In genomic region chr12:57731411-57732080, GRCh38 we compare ENCODE assay signal across 20 cellular contexts. TPM values are rescaled to one million over a fixed set of nuclear protein-coding genes. Genes with fewer than 3 reads are reported as not detected.
"Had no signal": no experiment of that assay in that cellular context is flagged by ENCODE, and none has a peak within 500 bp of the region (broad histone marks: within the 10 kb centered on the region; RNA-seq: fewer than 3 reads in every experiment).

No MANE protein-coding gene starts in this region.

- H3K9me3 Mint-ChIP-seq: effector memory CD8-positive, alpha-beta T cell; natural killer cell treated with Interleukin-12 subunit alpha and Interleukin-12 subunit beta and Interleukin-15 and Interleukin-18, amount 100 ng/mL, for 72 hours had no signal

- FAIRE-seq: colon, keratinocyte, small intestine had no signal

- H3K36me3 ChIP-seq: gastroesophageal sphincter, left ventricle myocardium inferior, neural progenitor cell, right atrium auricular region had no signal

- H3K9me3 ChIP-seq: esophagus squamous epithelium, gastroesophageal sphincter, left ventricle myocardium inferior, right atrium auricular region had no signal

- H3K9ac ChIP-seq: neural progenitor cell had no signal

- ATAC-seq: effector memory CD8-positive, alpha-beta T cell; gastroesophageal sphincter; left cardiac atrium; natural killer cell treated with Interleukin-12 subunit alpha and Interleukin-12 subunit beta and Interleukin-15 and Interleukin-18, amount 100 ng/mL, for 72 hours had no signal

- H3K27me3 Mint-ChIP-seq: dendritic cell treated with granulocyte-macrophage colony-stimulating factor and Interleukin-4, amounts not matched to agents 40 ng/mL and 50 ng/mL, for 4 days; effector memory CD8-positive, alpha-beta T cell; natural killer cell treated with Interleukin-12 subunit alpha and Interleukin-12 subunit beta and Interleukin-15 and Interleukin-18, amount 100 ng/mL, for 72 hours had no signal

- H3K4me2 ChIP-seq: neural progenitor cell had no signal

- H3K4me3 ChIP-seq: esophagus squamous epithelium, gastroesophageal sphincter, left ventricle myocardium inferior, lung, neural progenitor cell, right atrium auricular region had no signal

- H2AFZ ChIP-seq: neural progenitor cell had no signal

- DNase-seq: effector memory CD8-positive, alpha-beta T cell; esophagus squamous epithelium; foreskin fibroblast; glutamatergic neuron; left cardiac atrium; left ventricle myocardium inferior; mesenchymal stem cell; midbrain; small intestine; stimulated activated CD4-positive, alpha-beta T cell treated with anti-CD3 and anti-CD28 coated beads, Interleukin-12 subunit alpha, Interleukin-12 subunit beta, amount 100 ng/mL, for 4 hours; stimulated activated naive CD4-positive, alpha-beta T cell treated with Interleukin-2 at 50 U/mL for 16 hours; trophoblast cell had no signal

- H3K27ac Mint-ChIP-seq: dendritic cell treated with granulocyte-macrophage colony-stimulating factor and Interleukin-4, amounts not matched to agents 40 ng/mL and 50 ng/mL, for 4 days; neural progenitor cell had no signal

- H3K27ac ChIP-seq: esophagus squamous epithelium, gastroesophageal sphincter, left ventricle myocardium inferior, neural progenitor cell, right atrium auricular region had no signal

- H3K4me3 Mint-ChIP-seq: dendritic cell treated with granulocyte-macrophage colony-stimulating factor and Interleukin-4, amounts not matched to agents 40 ng/mL and 50 ng/mL, for 4 days; effector memory CD8-positive, alpha-beta T cell; natural killer cell treated with Interleukin-12 subunit alpha and Interleukin-12 subunit beta and Interleukin-15 and Interleukin-18, amount 100 ng/mL, for 72 hours; neural progenitor cell had no signal

RNA-seq across cellular contexts. Expression of gene CYP27B1, which starts 35.3 kb away (rescaled TPM):
- total RNA-seq: left ventricle myocardium inferior had no signal
